1 cellular context compared by ENCODE assay signal in the genomic region with DNA sequence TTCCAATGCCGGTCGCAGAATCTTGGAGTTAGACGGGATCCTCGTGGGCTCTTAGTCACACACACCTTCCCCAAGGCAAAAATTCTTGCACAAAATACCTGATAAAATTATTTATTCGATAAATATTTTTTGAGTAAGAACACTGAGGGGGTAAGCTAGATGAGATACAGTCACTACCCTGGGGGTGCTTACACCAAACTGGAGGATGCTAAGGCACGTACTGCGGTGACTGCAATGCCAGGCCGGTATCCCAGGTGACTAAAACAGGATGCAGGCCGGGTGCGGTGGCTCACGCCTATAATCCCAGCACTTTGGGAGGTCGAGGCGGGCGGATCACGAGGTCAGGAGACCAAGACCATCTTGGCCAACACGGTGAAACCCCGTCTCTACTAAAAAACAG.
TF ChIP-seq lines count a peak whose summit lies in the region.

No MANE protein-coding gene starts in this region.

TF ChIP-seq in HepG2, 621 proteins besides CTCF, POLR2A, EP300 and RAD21:
- TF ChIP-seq, protein P1, sequence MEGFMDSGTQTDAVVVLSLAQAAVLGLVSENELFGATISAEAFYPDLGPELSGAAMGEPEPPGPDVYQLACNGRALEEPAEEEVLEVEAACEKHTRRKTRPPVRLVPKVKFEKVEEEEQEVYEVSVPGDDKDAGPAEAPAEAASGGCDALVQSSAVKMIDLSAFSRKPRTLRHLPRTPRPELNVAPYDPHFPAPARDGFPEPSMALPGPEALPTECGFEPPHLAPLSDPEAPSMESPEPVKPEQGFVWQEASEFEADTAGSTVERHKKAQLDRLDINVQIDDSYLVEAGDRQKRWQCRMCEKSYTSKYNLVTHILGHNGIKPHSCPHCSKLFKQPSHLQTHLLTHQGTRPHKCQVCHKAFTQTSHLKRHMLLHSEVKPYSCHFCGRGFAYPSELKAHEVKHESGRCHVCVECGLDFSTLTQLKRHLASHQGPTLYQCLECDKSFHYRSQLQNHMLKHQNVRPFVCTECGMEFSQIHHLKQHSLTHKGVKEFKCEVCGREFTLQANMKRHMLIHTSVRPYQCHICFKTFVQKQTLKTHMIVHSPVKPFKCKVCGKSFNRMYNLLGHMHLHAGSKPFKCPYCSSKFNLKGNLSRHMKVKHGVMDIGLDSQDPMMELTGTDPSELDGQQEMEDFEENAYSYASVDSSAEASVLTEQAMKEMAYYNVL (CRISPR knock-in tag; IDR thresholded peaks at IDR 0.05; ENCODE audit: borderline replicate concordance) = no peak
- TF ChIP-seq, protein P2, sequence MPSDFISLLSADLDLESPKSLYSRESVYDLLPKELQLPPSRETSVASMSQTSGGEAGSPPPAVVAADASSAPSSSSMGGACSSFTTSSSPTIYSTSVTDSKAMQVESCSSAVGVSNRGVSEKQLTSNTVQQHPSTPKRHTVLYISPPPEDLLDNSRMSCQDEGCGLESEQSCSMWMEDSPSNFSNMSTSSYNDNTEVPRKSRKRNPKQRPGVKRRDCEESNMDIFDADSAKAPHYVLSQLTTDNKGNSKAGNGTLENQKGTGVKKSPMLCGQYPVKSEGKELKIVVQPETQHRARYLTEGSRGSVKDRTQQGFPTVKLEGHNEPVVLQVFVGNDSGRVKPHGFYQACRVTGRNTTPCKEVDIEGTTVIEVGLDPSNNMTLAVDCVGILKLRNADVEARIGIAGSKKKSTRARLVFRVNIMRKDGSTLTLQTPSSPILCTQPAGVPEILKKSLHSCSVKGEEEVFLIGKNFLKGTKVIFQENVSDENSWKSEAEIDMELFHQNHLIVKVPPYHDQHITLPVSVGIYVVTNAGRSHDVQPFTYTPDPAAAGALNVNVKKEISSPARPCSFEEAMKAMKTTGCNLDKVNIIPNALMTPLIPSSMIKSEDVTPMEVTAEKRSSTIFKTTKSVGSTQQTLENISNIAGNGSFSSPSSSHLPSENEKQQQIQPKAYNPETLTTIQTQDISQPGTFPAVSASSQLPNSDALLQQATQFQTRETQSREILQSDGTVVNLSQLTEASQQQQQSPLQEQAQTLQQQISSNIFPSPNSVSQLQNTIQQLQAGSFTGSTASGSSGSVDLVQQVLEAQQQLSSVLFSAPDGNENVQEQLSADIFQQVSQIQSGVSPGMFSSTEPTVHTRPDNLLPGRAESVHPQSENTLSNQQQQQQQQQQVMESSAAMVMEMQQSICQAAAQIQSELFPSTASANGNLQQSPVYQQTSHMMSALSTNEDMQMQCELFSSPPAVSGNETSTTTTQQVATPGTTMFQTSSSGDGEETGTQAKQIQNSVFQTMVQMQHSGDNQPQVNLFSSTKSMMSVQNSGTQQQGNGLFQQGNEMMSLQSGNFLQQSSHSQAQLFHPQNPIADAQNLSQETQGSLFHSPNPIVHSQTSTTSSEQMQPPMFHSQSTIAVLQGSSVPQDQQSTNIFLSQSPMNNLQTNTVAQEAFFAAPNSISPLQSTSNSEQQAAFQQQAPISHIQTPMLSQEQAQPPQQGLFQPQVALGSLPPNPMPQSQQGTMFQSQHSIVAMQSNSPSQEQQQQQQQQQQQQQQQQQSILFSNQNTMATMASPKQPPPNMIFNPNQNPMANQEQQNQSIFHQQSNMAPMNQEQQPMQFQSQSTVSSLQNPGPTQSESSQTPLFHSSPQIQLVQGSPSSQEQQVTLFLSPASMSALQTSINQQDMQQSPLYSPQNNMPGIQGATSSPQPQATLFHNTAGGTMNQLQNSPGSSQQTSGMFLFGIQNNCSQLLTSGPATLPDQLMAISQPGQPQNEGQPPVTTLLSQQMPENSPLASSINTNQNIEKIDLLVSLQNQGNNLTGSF (CRISPR knock-in tag; IDR thresholded peaks at IDR 0.05) = no peak
- TF ChIP-seq ZNF441 (CRISPR knock-in tag; IDR thresholded peaks at IDR 0.05; ENCODE audit: borderline replicate concordance) = no peak
- no peak for TF ChIP-seq ZNF780A (CRISPR knock-in tag; IDR thresholded peaks at IDR 0.05)
- TF ChIP-seq ZNF546 (CRISPR knock-in tag; conservative IDR thresholded peaks at IDR 0.05) = no peak
- TF ChIP-seq KDM5A (IDR thresholded peaks at IDR 0.05; ENCODE audit: borderline replicate concordance, low read length) = no peak
- TF ChIP-seq, protein P3, sequence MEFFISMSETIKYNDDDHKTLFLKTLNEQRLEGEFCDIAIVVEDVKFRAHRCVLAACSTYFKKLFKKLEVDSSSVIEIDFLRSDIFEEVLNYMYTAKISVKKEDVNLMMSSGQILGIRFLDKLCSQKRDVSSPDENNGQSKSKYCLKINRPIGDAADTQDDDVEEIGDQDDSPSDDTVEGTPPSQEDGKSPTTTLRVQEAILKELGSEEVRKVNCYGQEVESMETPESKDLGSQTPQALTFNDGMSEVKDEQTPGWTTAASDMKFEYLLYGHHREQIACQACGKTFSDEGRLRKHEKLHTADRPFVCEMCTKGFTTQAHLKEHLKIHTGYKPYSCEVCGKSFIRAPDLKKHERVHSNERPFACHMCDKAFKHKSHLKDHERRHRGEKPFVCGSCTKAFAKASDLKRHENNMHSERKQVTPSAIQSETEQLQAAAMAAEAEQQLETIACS (CRISPR knock-in tag; IDR thresholded peaks at IDR 0.05) = no peak
- no peak for TF ChIP-seq ZNF331 (CRISPR knock-in tag; IDR thresholded peaks at IDR 0.05)
- no peak for TF ChIP-seq ZKSCAN5 (CRISPR knock-in tag; IDR thresholded peaks at IDR 0.05)
- TF ChIP-seq GTF2F1 (IDR thresholded peaks at IDR 0.05; ENCODE audit: low read length) = no peak
- TF ChIP-seq ZNF235 (CRISPR knock-in tag; IDR thresholded peaks at IDR 0.05; ENCODE audit: borderline replicate concordance) = no peak
- no peak for TF ChIP-seq TEAD2 (CRISPR knock-in tag; IDR thresholded peaks at IDR 0.05)
- TF ChIP-seq, protein P4, sequence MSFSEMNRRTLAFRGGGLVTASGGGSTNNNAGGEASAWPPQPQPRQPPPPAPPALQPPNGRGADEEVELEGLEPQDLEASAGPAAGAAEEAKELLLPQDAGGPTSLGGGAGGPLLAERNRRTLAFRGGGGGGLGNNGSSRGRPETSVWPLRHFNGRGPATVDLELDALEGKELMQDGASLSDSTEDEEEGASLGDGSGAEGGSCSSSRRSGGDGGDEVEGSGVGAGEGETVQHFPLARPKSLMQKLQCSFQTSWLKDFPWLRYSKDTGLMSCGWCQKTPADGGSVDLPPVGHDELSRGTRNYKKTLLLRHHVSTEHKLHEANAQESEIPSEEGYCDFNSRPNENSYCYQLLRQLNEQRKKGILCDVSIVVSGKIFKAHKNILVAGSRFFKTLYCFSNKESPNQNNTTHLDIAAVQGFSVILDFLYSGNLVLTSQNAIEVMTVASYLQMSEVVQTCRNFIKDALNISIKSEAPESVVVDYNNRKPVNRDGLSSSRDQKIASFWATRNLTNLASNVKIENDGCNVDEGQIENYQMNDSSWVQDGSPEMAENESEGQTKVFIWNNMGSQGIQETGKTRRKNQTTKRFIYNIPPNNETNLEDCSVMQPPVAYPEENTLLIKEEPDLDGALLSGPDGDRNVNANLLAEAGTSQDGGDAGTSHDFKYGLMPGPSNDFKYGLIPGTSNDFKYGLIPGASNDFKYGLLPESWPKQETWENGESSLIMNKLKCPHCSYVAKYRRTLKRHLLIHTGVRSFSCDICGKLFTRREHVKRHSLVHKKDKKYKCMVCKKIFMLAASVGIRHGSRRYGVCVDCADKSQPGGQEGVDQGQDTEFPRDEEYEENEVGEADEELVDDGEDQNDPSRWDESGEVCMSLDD (CRISPR knock-in tag; IDR thresholded peaks at IDR 0.05; ENCODE audit: borderline replicate concordance) = no peak
- no peak for TF ChIP-seq ZNF660 (CRISPR knock-in tag; IDR thresholded peaks at IDR 0.05; ENCODE audit: borderline replicate concordance, low read depth)
- TF ChIP-seq ZNF724P (CRISPR knock-in tag; IDR thresholded peaks at IDR 0.05; ENCODE audit: borderline replicate concordance) = no peak
- no peak for TF ChIP-seq ZZZ3 (CRISPR knock-in tag; IDR thresholded peaks at IDR 0.05; ENCODE audit: borderline replicate concordance)
- TF ChIP-seq CENPT (CRISPR knock-in tag; IDR thresholded peaks at IDR 0.05; ENCODE audit: low read depth) = no peak
- no peak for TF ChIP-seq CC2D1A (CRISPR knock-in tag; IDR thresholded peaks at IDR 0.05)
- no peak for TF ChIP-seq AHR (CRISPR knock-in tag; IDR thresholded peaks at IDR 0.05)
- no peak for TF ChIP-seq TRIM24 (CRISPR knock-in tag; IDR thresholded peaks at IDR 0.05)
TF ChIP-seq in HepG2: peak in this region for 0.
